Comparison of ENCODE assay signal across 12 cellular contexts in the genomic region with DNA sequence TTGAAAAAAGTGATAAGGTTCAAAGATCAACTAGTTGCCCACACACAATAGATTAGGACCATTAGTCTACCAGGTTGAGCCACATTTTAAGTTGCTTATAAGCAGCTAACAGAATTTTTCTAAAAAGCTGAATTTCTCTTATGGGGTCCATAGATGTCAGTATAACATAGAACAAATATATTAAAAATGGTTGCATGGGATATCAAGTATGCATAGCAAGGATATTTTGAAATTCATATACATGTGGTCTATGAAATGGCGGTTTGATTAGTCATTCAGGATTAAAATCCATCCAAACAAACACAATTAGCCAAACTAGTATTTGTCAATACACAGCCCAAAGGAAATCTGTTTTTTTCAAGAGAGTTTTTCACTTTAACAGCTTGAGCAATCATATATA. TPM values are rescaled to one million over a fixed set of nuclear protein-coding genes. Genes with fewer than 3 reads are reported as not detected.
A peak's percentile ranks its signal among the peaks of the same experiment; 100 is the strongest.
DNase-seq lines count a peak whose midpoint lies in the region; ATAC-seq and TF ChIP-seq lines count a peak whose summit lies in the region.
"Had no signal": no experiment of that assay in that cellular context is flagged by ENCODE, and none has a peak within 500 bp of the region (broad histone marks: within the 10 kb centered on the region; RNA-seq: fewer than 3 reads in every experiment).

No MANE protein-coding gene starts in this region.

- peaks cover 4% of the 10 kb centered on the region for H3K36me3 Mint-ChIP-seq in neural progenitor cell
- H3K36me3 Mint-ChIP-seq in natural killer cell treated with Interleukin-12 subunit alpha and Interleukin-12 subunit beta and Interleukin-15 and Interleukin-18, amount 100 ng/mL, for 72 hours = no peaks in the 10 kb centered on the region

- H3F3A ChIP-seq in neural progenitor cell (ENCODE audit: low read depth) = no peaks in the 10 kb centered on the region

- ATAC-seq in natural killer cell treated with Interleukin-12 subunit alpha and Interleukin-12 subunit beta and Interleukin-15 and Interleukin-18, amount 100 ng/mL, for 72 hours = no peak
- ATAC-seq: A549 had no signal

- H3K36me3 ChIP-seq in neural progenitor cell = no peaks in the 10 kb centered on the region
- H3K36me3 ChIP-seq: prostate gland had no signal

- H3K9ac ChIP-seq in neural progenitor cell = no peak overlapping the region

- no peaks in the 10 kb centered on the region for H3K27me3 ChIP-seq in neural progenitor cell

- in situ Hi-C loops in astrocyte of the spinal cord (cut with HindIII; ENCODE audit: low sequenced_read_pairs) = no loop called here

- peaks cover 2% of the 10 kb centered on the region for H3K9me3 Mint-ChIP-seq in neural progenitor cell
- no peaks in the 10 kb centered on the region for H3K9me3 Mint-ChIP-seq in natural killer cell treated with Interleukin-12 subunit alpha and Interleukin-12 subunit beta and Interleukin-15 and Interleukin-18, amount 100 ng/mL, for 72 hours

- H2AFZ ChIP-seq in neural progenitor cell (replicated peaks) = no peak overlapping the region

- no peak overlapping the region for H3K4me3 Mint-ChIP-seq in neural progenitor cell
- no peak overlapping the region for H3K4me3 Mint-ChIP-seq in natural killer cell treated with Interleukin-12 subunit alpha and Interleukin-12 subunit beta and Interleukin-15 and Interleukin-18, amount 100 ng/mL, for 72 hours

- H3K4me1 Mint-ChIP-seq in neural progenitor cell = peaks cover 35% of the 10 kb centered on the region
- no peaks in the 10 kb centered on the region for H3K4me1 Mint-ChIP-seq in natural killer cell treated with Interleukin-12 subunit alpha and Interleukin-12 subunit beta and Interleukin-15 and Interleukin-18, amount 100 ng/mL, for 72 hours (ENCODE audit: low read depth in 2 of 2)

- H3K4me1 ChIP-seq in neural progenitor cell = peaks cover 18% of the 10 kb centered on the region
- H3K4me1 ChIP-seq: A549, prostate gland had no signal

- H4K20me1 ChIP-seq in neural progenitor cell (ENCODE audit: low read depth) = no peaks in the 10 kb centered on the region

- no peak overlapping the region for H3K27ac ChIP-seq in neural progenitor cell
- H3K27ac ChIP-seq: A549, prostate gland had no signal

- no peaks in the 10 kb centered on the region for H3K9me3 ChIP-seq in neural progenitor cell (ENCODE audit: low read depth)
- H3K9me3 ChIP-seq: A549, prostate gland had no signal

- no peak overlapping the region for H3K4me2 ChIP-seq in neural progenitor cell
- H3K4me2 ChIP-seq: A549 had no signal

- TF ChIP-seq CTCF in astrocyte of the spinal cord (IDR thresholded peaks at IDR 0.05; ENCODE audit: low read depth, low read length) = peak; percentile 4
- TF ChIP-seq CTCF in neural progenitor cell (IDR thresholded peaks at IDR 0.05) = peak; percentile 26

- H3K27me3 Mint-ChIP-seq in neural progenitor cell (ENCODE audit: insufficient read depth, low read depth) = no peaks in the 10 kb centered on the region
- peaks cover 0 to 11% of the 10 kb centered on the region in 2 donors for H3K27me3 Mint-ChIP-seq in natural killer cell treated with Interleukin-12 subunit alpha and Interleukin-12 subunit beta and Interleukin-15 and Interleukin-18, amount 100 ng/mL, for 72 hours

- no peaks in the 10 kb centered on the region for H3K79me2 ChIP-seq in neural progenitor cell (ENCODE audit: low read depth)

- no peak overlapping the region for H3K27ac Mint-ChIP-seq in neural progenitor cell
- no peak overlapping the region for H3K27ac Mint-ChIP-seq in natural killer cell treated with Interleukin-12 subunit alpha and Interleukin-12 subunit beta and Interleukin-15 and Interleukin-18, amount 100 ng/mL, for 72 hours

- H3K4me3 ChIP-seq in astrocyte of the spinal cord (ENCODE audit: low read depth, low read length) (no peak overlapping the region), neural progenitor cell (no peak overlapping the region)
- H3K4me3 ChIP-seq: A549, prostate gland had no signal

- DNase-seq in NCI-H1694 treated with DMSO at 0.1 percent for 48 hours (lab: John Stamatoyannopoulos, UW) (peak; percentile 11), NCI-H1694 (lab: John Stamatoyannopoulos, UW) (no peak), HS-5 (ENCODE audit: low read depth) (peak; percentile 34), astrocyte of the spinal cord (ENCODE audit: low read depth, low spot score) (no peak), neural progenitor cell (ENCODE audit: low spot score) (no peak), A172 (ENCODE audit: low spot score) (no peak)
- no peak for DNase-seq in activated CD4-positive, alpha-beta T cell treated with anti-CD3 and anti-CD28 coated beads for 4 hours
- no peak for DNase-seq in natural killer cell treated with Interleukin-12 subunit alpha and Interleukin-12 subunit beta and Interleukin-15 and Interleukin-18, amount 100 ng/mL, for 72 hours (ENCODE audit: low spot score)
- DNase-seq: activated CD4-positive, alpha-beta T cell treated with anti-CD3 and anti-CD28 coated beads for 48 hours; T-helper 1 cell had no signal

RNA-seq across cellular contexts. Expression of a gene that starts 33.5 kb away (rescaled TPM):
- 3.8 and 7.5 TPM in 2 replicates for total RNA-seq in neural progenitor cell (ENCODE audit: low replicate concordance)
- total RNA-seq in A172 (2014; rRNA removed; shearing (Covaris generic)) = 1.7 and 3.2 TPM in 2 replicates
- total RNA-seq in natural killer cell treated with Interleukin-12 subunit alpha and Interleukin-12 subunit beta and Interleukin-15 and Interleukin-18, amount 100 ng/mL, for 72 hours = 1 to 10 TPM in 1 of 2 donors, under 1 TPM in 1; 0.14 to 1.0 TPM

Comparison
In these comparisons a context has a peak if more than half of its experiments do, and no peak if none do; other contexts are left out.
1. DNase-seq: peak in NCI-H1694 treated with DMSO at 0.1 percent for 48 hours (single experiment) and HS-5 (single experiment); none in NCI-H1694 (single experiment), astrocyte of the spinal cord (single experiment), neural progenitor cell (single experiment), A172 (single experiment), activated CD4-positive, alpha-beta T cell treated with anti-CD3 and anti-CD28 coated beads for 4 hours (0 of 2) and natural killer cell treated with Interleukin-12 subunit alpha and Interleukin-12 subunit beta and Interleukin-15 and Interleukin-18, amount 100 ng/mL, for 72 hours (single experiment).